8 cellular contexts compared by ENCODE assay signal in the genomic region with DNA sequence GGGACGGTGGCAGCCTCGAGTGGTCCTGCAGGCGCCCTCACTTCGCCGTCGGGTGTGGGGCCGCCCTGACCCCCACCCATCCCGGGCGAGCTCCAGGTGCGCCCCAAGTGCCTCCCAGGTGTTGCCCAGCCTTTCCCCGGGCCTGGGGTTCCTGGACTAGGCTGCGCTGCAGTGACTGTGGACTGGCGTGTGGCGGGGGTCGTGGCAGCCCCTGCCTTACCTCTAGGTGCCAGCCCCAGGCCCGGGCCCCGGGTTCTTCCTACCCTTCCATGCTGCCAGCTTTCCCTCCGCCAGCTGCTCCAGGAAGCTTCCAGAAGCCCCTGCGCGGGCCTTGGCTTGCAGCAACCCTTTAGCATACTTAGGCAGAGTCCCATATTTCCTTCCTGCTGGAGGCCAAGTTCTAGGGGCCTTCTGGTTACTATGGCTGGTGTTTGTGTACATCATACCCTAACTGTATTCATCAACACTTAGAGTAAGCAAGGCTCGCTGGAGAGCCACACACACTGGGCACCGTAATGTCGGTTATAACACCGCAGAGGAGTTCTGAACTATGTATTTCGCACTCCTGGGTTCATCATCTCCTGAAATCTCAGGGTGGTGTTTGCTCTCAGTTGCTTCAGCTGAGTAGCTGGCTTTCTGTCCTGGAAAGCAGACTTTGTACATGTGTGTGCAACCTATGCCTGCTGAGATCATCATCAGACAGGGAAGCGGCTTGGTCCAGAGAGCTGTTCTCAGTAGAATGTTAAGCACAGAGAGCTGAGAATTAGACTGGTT. TPM values are rescaled to one million over a fixed set of nuclear protein-coding genes. Genes with fewer than 3 reads are reported as not detected.
A peak's percentile ranks its signal among the peaks of the same experiment; 100 is the strongest.
DNase-seq lines count a peak whose midpoint lies in the region; ATAC-seq and TF ChIP-seq lines count a peak whose summit lies in the region.

No MANE protein-coding gene starts in this region.

- H3K4me3 ChIP-seq in brain microvascular endothelial cell (ENCODE audit: low read depth, low read length), result peak overlapping the region; percentile 63

- TF ChIP-seq CTCF in brain microvascular endothelial cell (IDR thresholded peaks at IDR 0.05; ENCODE audit: low read depth, low read length, missing control alignments), result no peak

- peak; percentile 17 for DNase-seq in ACHN
- DNase-seq in brain microvascular endothelial cell, result no peak
- DNase-seq in left colon, result peak in 1 of 2 donors; percentile 27
- DNase-seq in stimulated activated naive CD8-positive, alpha-beta T cell treated with anti-CD3 and anti-CD28 coated beads, Interleukin-15, amount 100 ng/mL, for 72 hours, result no peak
- DNase-seq in NCI-H526 (lab: John Stamatoyannopoulos, UW), result no peak

- H3K36me3 Mint-ChIP-seq in IgD-negative memory B cell, result no peaks in the 10 kb centered on the region

- H3K4me3 Mint-ChIP-seq in IgD-negative memory B cell, result peak overlapping the region; percentile 81 to 95 (median 88)
- peak overlapping the region; percentile 86 to 90 for H3K4me3 Mint-ChIP-seq in stimulated activated naive CD8-positive, alpha-beta T cell treated with anti-CD3 and anti-CD28 coated beads, Interleukin-15, amount 100 ng/mL, for 72 hours

- H3K27me3 ChIP-seq in brain microvascular endothelial cell (replicated peaks), result no peaks in the 10 kb centered on the region

- peak overlapping the region; percentile 81 to 88 (median 88) for H3K27ac Mint-ChIP-seq in IgD-negative memory B cell
- peak overlapping the region; percentile 89 to 92 for H3K27ac Mint-ChIP-seq in stimulated activated naive CD8-positive, alpha-beta T cell treated with anti-CD3 and anti-CD28 coated beads, Interleukin-15, amount 100 ng/mL, for 72 hours

- no peaks in the 10 kb centered on the region for H3K27me3 Mint-ChIP-seq in IgD-negative memory B cell
- no peaks in the 10 kb centered on the region for H3K27me3 Mint-ChIP-seq in stimulated activated naive CD8-positive, alpha-beta T cell treated with anti-CD3 and anti-CD28 coated beads, Interleukin-15, amount 100 ng/mL, for 72 hours

- intact Hi-C loops in left colon (cut with DNase I, micrococcal nuclease), result no loop called here

- no peaks in the 10 kb centered on the region for H3K9me3 Mint-ChIP-seq in IgD-negative memory B cell
- no peaks in the 10 kb centered on the region for H3K9me3 Mint-ChIP-seq in stimulated activated naive CD8-positive, alpha-beta T cell treated with anti-CD3 and anti-CD28 coated beads, Interleukin-15, amount 100 ng/mL, for 72 hours

- H3K36me3 ChIP-seq in brain microvascular endothelial cell (replicated peaks), result no peaks in the 10 kb centered on the region

- H3K27ac ChIP-seq in brain microvascular endothelial cell, result no peak overlapping the region

- peaks cover 5 to 14% (median 12%) of the 10 kb centered on the region in 3 donors for H3K4me1 Mint-ChIP-seq in IgD-negative memory B cell
- H3K4me1 Mint-ChIP-seq in stimulated activated naive CD8-positive, alpha-beta T cell treated with anti-CD3 and anti-CD28 coated beads, Interleukin-15, amount 100 ng/mL, for 72 hours, result peaks cover 45% of the 10 kb centered on the region

- in situ Hi-C loops in ACHN (cut with HindIII; ENCODE audit: low pct_ligation_motif_present, low pct_unique_long_range_greater_than_20kb, low sequenced_read_pairs) (no loop called here), brain microvascular endothelial cell (cut with HindIII; ENCODE audit: low pct_ligation_motif_present, low sequenced_read_pairs) (no loop called here)

- ATAC-seq in GM19023 (IDR thresholded peaks at IDR 0.05; ENCODE audit: unreplicated experiment), result peak; percentile 11
- ATAC-seq in left colon, result peak; percentile 29
- peak; percentile 11 for ATAC-seq in stimulated activated naive CD8-positive, alpha-beta T cell treated with anti-CD3 and anti-CD28 coated beads, Interleukin-15, amount 100 ng/mL, for 72 hours
- ATAC-seq in HG03045 (IDR thresholded peaks at IDR 0.05; ENCODE audit: unreplicated experiment), result no peak

RNA-seq across cellular contexts. Expression of a gene that starts 0.5 kb away (rescaled TPM):
- polyA plus RNA-seq in IgD-negative memory B cell, result 35.1 TPM
- total RNA-seq in left colon, result 10 to 100 TPM; 15.3 to 16.1 TPM
